13 cellular contexts compared by ENCODE assay signal in the genomic region with DNA sequence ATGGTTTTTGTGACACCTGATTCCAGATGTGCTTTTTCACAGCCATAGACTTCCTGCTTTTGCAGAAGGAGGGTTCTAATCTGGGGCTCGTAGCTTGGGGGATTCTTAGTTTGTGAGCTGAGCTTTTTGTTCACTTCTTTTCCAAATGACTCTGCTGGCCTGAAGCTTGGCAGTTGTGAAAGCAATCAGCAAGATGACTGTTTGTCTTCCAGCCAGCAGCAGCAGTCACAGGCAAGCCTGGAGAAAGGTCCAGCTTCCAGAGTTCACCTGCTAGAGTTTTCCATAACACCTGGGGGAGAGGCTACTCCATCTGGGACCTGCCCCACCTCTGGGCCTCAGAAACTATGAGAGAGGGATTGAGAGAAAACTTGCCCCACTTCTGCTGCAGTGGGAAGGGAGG. TPM values are rescaled to one million over a fixed set of nuclear protein-coding genes. Genes with fewer than 3 reads are reported as not detected.
A peak's percentile ranks its signal among the peaks of the same experiment; 100 is the strongest.
DNase-seq lines count a peak whose midpoint lies in the region; ATAC-seq, FAIRE-seq and TF ChIP-seq lines count a peak whose summit lies in the region.
"Had no signal": no experiment of that assay in that cellular context is flagged by ENCODE, and none has a peak within 500 bp of the region (broad histone marks: within the 10 kb centered on the region; RNA-seq: fewer than 3 reads in every experiment).

No MANE protein-coding gene starts in this region.

- H3K27ac ChIP-seq in HepG2 (ENCODE audit: extremely low read length, insufficient read depth, low read length) (peak overlapping the region; percentile 36), subcutaneous abdominal adipose tissue (ENCODE audit: low read depth, low read length) (peak overlapping the region; percentile 62)
- H3K27ac ChIP-seq: colonic mucosa had no signal

- TF ChIP-seq CTCF in HepG2 (CRISPR knock-in tag; IDR thresholded peaks at IDR 0.05) = no peak

- POLR2A ChIA-PET in activated CD4-positive, alpha-beta T cell treated with anti-CD3 and anti-CD28 coated beads for 36 hours (lab: Charles Lee) = interaction anchor here (0.6 kb wide), 1 partner anchor 132 kb away, joined by 6 read pairs; a partner anchor contains a TSS
- POLR2A ChIA-PET in HepG2 (lab: Yijun Ruan, JAX) = interaction anchor here (0.5 kb wide), 1 partner anchor 70 kb away, joined by 3 read pairs; no protein-coding TSS in a partner anchor

- H3K27me3 Mint-ChIP-seq in activated CD4-positive, alpha-beta T cell treated with anti-CD3 and anti-CD28 coated beads for 36 hours = no peaks in the 10 kb centered on the region
- H3K27me3 Mint-ChIP-seq: stimulated activated naive CD8-positive, alpha-beta T cell treated with anti-CD3 and anti-CD28 coated beads, Interleukin-15, Interleukin-2, amounts not matched to agents 100 ng/mL and 50 ng/mL, for 24 hours had no signal

- H4K20me1 ChIP-seq in HepG2 (ENCODE audit: insufficient read depth, low read length) = peaks cover 19% of the 10 kb centered on the region; the same call in 1 of the 2 replicates

- peaks cover 68% of the 10 kb centered on the region for H3K79me2 ChIP-seq in HepG2 (ENCODE audit: insufficient read depth, low read length)

- intact Hi-C loops in activated CD4-positive, alpha-beta T cell treated with anti-CD3 and anti-CD28 coated beads for 36 hours (cut with DNase I, micrococcal nuclease) = no loop called here
- intact Hi-C loops in HepG2 (cut with micrococcal nuclease; ENCODE audit: unreplicated experiment) = no loop called here

- ATAC-seq in activated CD4-positive, alpha-beta T cell treated with anti-CD3 and anti-CD28 coated beads for 36 hours = no peak
- no peak for ATAC-seq in HepG2
- no peak for ATAC-seq in HG03039 (IDR thresholded peaks at IDR 0.05; ENCODE audit: unreplicated experiment)

- no peak overlapping the region for H2AFZ ChIP-seq in HepG2 (ENCODE audit: low read length)

- H3K36me3 Mint-ChIP-seq in activated CD4-positive, alpha-beta T cell treated with anti-CD3 and anti-CD28 coated beads for 36 hours (ENCODE audit: low read depth) = peaks cover 22% of the 10 kb centered on the region

- no peak overlapping the region for H3K4me3 Mint-ChIP-seq in activated CD4-positive, alpha-beta T cell treated with anti-CD3 and anti-CD28 coated beads for 36 hours
- H3K4me3 Mint-ChIP-seq: stimulated activated naive CD8-positive, alpha-beta T cell treated with anti-CD3 and anti-CD28 coated beads, Interleukin-15, Interleukin-2, amounts not matched to agents 100 ng/mL and 50 ng/mL, for 24 hours had no signal

- H3K9ac ChIP-seq in adipocyte (ENCODE audit: low read length) = peak overlapping the region; percentile 68
- H3K9ac ChIP-seq in HepG2 (ENCODE audit: insufficient read depth, low read depth, low read length) = no peak overlapping the region
- H3K9ac ChIP-seq in subcutaneous abdominal adipose tissue (ENCODE audit: low read length in 5 of 5) = peak overlapping the region in 1 of 5 donors; percentile 59

- no peak for FAIRE-seq in HepG2 (lab: Jason Lieb, UNC)
- FAIRE-seq: A204.1 had no signal

- 73% methylated on average over 1 of the region's 1 CpG for WGBS in HepG2 (ENCODE audit: low lambda C conversion rate)

- H3K4me1 ChIP-seq in adipocyte (ENCODE audit: control insufficient read depth, insufficient read depth, low read length) = peaks cover 50% of the 10 kb centered on the region
- peaks cover 73% of the 10 kb centered on the region for H3K4me1 ChIP-seq in HepG2 (ENCODE audit: insufficient read depth, low read length)
- peaks cover 9 to 78% (median 69%) of the 10 kb centered on the region in 5 donors for H3K4me1 ChIP-seq in subcutaneous abdominal adipose tissue (ENCODE audit: control insufficient read depth in 5 of 5, insufficient read depth in 5 of 5, low read length in 5 of 5)

- H3K4me2 ChIP-seq in HepG2 (ENCODE audit: low read depth, low read length) = no peak overlapping the region

- no peak for DNase-seq in activated CD4-positive, alpha-beta T cell treated with anti-CD3 and anti-CD28 coated beads for 36 hours
- no peak for DNase-seq in activated CD4-positive, alpha-beta T cell treated with anti-CD3 and anti-CD28 coated beads, Interleukin-2, amount 50 U/mL, for 1 hour
- DNase-seq in adipocyte (ENCODE audit: low read depth) = no peak
- no peak for DNase-seq in HepG2 (ENCODE audit: low spot score)
- DNase-seq in DMS153 treated with DMSO at 0.1 percent for 48 hours (lab: John Stamatoyannopoulos, UW; ENCODE audit: unreplicated experiment) = no peak
- DNase-seq in mesenteric fat pad (ENCODE audit: low spot score) = no peak
- DNase-seq: activated CD4-positive, alpha-beta T cell treated with anti-CD3 and anti-CD28 coated beads for 48 hours; colonic mucosa; MM.1S had no signal

- in situ Hi-C loops in HepG2 (cut with HindIII; ENCODE audit: extremely low pct_ligation_motif_present, low pct_unique_long_range_greater_than_20kb) = no loop called here

- CTCF ChIA-PET in activated CD4-positive, alpha-beta T cell treated with anti-CD3 and anti-CD28 coated beads for 36 hours (lab: Charles Lee) = interaction anchor here (0.6 to 1.6 kb wide), 11 partner anchors 10 to 154 kb away, joined by 3 to 6 read pairs (median 4); no protein-coding TSS in a partner anchor
- CTCF ChIA-PET in HepG2 (lab: Yijun Ruan, JAX; ENCODE audit: low intra/inter-chr PET ratio, low total read pairs) = no interaction called here

- H3K27me3 ChIP-seq in adipocyte (replicated peaks; ENCODE audit: control insufficient read depth, insufficient read depth, low read length) (no peaks in the 10 kb centered on the region), HepG2 (ENCODE audit: control insufficient read depth in 1 of 2, insufficient read depth in 2 of 2, low read length in 2 of 2) (no peaks in the 10 kb centered on the region; a peak in 1 of 5 replicates), subcutaneous abdominal adipose tissue (ENCODE audit: control insufficient read depth in 5 of 5, insufficient read depth in 4 of 5, low read length in 5 of 5) (no peaks in the 10 kb centered on the region)
- H3K27me3 ChIP-seq: colonic mucosa had no signal

- H3K9me3 Mint-ChIP-seq in activated CD4-positive, alpha-beta T cell treated with anti-CD3 and anti-CD28 coated beads for 36 hours (ENCODE audit: low read depth) = no peaks in the 10 kb centered on the region
- H3K9me3 Mint-ChIP-seq: stimulated activated naive CD8-positive, alpha-beta T cell treated with anti-CD3 and anti-CD28 coated beads, Interleukin-15, Interleukin-2, amounts not matched to agents 100 ng/mL and 50 ng/mL, for 24 hours had no signal

- TF ChIP-seq EP300 in HepG2 (IDR thresholded peaks at IDR 0.05; ENCODE audit: low read depth in 2 of 2, low read length in 2 of 2) = no peak
- no peak for TF ChIP-seq EP300 in HepG2 (CRISPR knock-in tag; IDR thresholded peaks at IDR 0.05; ENCODE audit: borderline replicate concordance)

- H3K36me3 ChIP-seq in adipocyte (ENCODE audit: control insufficient read depth, insufficient read depth, low read length, severe bottlenecking) = peaks cover 4% of the 10 kb centered on the region
- H3K36me3 ChIP-seq in HepG2 (replicated peaks in 1 of 2; ENCODE audit: control insufficient read depth in 1 of 2, insufficient read depth in 2 of 2, low read length in 2 of 2) = peaks cover 0 to 19% of the 10 kb centered on the region in 2 experiments; a peak in 2 of 5 replicates
- peaks cover 0 to 10% (median 5%) of the 10 kb centered on the region in 5 donors for H3K36me3 ChIP-seq in subcutaneous abdominal adipose tissue (ENCODE audit: control insufficient read depth in 5 of 5, insufficient read depth in 5 of 5, low read length in 5 of 5)
- H3K36me3 ChIP-seq: colonic mucosa had no signal

- H3K4me3 ChIP-seq in adipocyte (ENCODE audit: low read length) (no peak overlapping the region), HepG2 (replicated peaks in 1 of 3; ENCODE audit: insufficient read depth in 1 of 3, low read depth in 2 of 3, low read length in 3 of 3) (no peak overlapping the region), subcutaneous abdominal adipose tissue (ENCODE audit: low read depth in 1 of 5, low read length in 5 of 5) (no peak overlapping the region)
- H3K4me3 ChIP-seq: colonic mucosa had no signal

- no peak for TF ChIP-seq POLR2A in HepG2 (IDR thresholded peaks at IDR 0.05; ENCODE audit: insufficient read depth in 1 of 2, low read depth in 2 of 2, low read length in 2 of 2)

- peak overlapping the region; percentile 44 for H3K27ac Mint-ChIP-seq in activated CD4-positive, alpha-beta T cell treated with anti-CD3 and anti-CD28 coated beads for 36 hours

- TF ChIP-seq RAD21 in HepG2 (CRISPR knock-in tag; IDR thresholded peaks at IDR 0.05) = no peak

- H3K9me3 ChIP-seq in adipocyte (ENCODE audit: control insufficient read depth, low read length) (no peaks in the 10 kb centered on the region), HepG2 (ENCODE audit: low read length) (no peaks in the 10 kb centered on the region), subcutaneous abdominal adipose tissue (ENCODE audit: control insufficient read depth in 5 of 5, low read length in 5 of 5) (no peaks in the 10 kb centered on the region)
- H3K9me3 ChIP-seq: colonic mucosa had no signal

- peaks cover 66% of the 10 kb centered on the region for H3K4me1 Mint-ChIP-seq in activated CD4-positive, alpha-beta T cell treated with anti-CD3 and anti-CD28 coated beads for 36 hours

- BruUV-seq in HepG2 (replicated peaks; lab: Mats Ljungman, UMichigan) = TSS peak; percentile 27

RNA-seq across cellular contexts. Expression of a gene that starts 4.1 kb away (rescaled TPM):
- total RNA-seq in activated CD4-positive, alpha-beta T cell treated with anti-CD3 and anti-CD28 coated beads for 36 hours = 10 to 100 TPM; 24.3 to 24.9 TPM
- total RNA-seq in HepG2 (2016; rRNA removed; fragmentation: Illumina TruSeq; extraction: Trizol) = 13.9 and 17.4 TPM in 2 replicates
- total RNA-seq in HepG2 (2016; cell fraction: cytosol; rRNA removed; fragmentation: Illumina TruSeq; extraction: Trizol; ENCODE audit: low read depth) = 2.8 and 3.2 TPM in 2 replicates
- total RNA-seq in HepG2 (2016; cell fraction: insoluble cytoplasmic fraction; rRNA removed; fragmentation: Illumina TruSeq; extraction: Trizol) = 13.6 and 14.5 TPM in 2 replicates
- 10.2 and 10.4 TPM in 2 replicates for total RNA-seq in HepG2 (2016; cell fraction: membrane; rRNA removed; fragmentation: Illumina TruSeq; extraction: Trizol)
- total RNA-seq in HepG2 (2016; cell fraction: nucleus; rRNA removed; fragmentation: Illumina TruSeq; extraction: Trizol) = 13.5 and 15.1 TPM in 2 replicates
- polyA plus RNA-seq in HepG2 (2011; rRNA removed) = 13.5 and 14.6 TPM in 2 replicates
- 9.1 and 10.3 TPM in 2 replicates for polyA plus RNA-seq in HepG2 (2011; cell fraction: cytosol; rRNA removed)
- polyA plus RNA-seq in HepG2 (2011; cell fraction: nucleus; rRNA removed) = 16.5 and 18.4 TPM in 2 replicates
- polyA plus RNA-seq in HepG2 (2012) = 11.6 and 13.0 TPM in 2 replicates
- 1.5 and 1.6 TPM in 2 replicates for polyA plus RNA-seq in HepG2 (2016; cell fraction: cytosol; fragmentation: Illumina TruSeq; extraction: Trizol; ENCODE audit: low read depth)
- 13.0 and 19.7 TPM in 2 replicates for polyA plus RNA-seq in HepG2 (2016; cell fraction: insoluble cytoplasmic fraction; fragmentation: Illumina TruSeq; extraction: Trizol; ENCODE audit: low read depth)
- polyA plus RNA-seq in HepG2 (2016; cell fraction: membrane; fragmentation: Illumina TruSeq; extraction: Trizol; ENCODE audit: low read depth) = 6.2 and 6.3 TPM in 2 replicates
- 21.4 and 25.0 TPM in 2 replicates for polyA plus RNA-seq in HepG2 (2016; cell fraction: nucleus; fragmentation: Illumina TruSeq; extraction: Trizol; ENCODE audit: insufficient read depth, low read depth)
- polyA minus RNA-seq in HepG2 (2011; rRNA and poly(A)+ RNA removed; ENCODE audit: low replicate concordance) = 21.4 and 36.1 TPM in 2 replicates
- polyA minus RNA-seq in HepG2 (2011; cell fraction: cytosol; rRNA and poly(A)+ RNA removed) = 15.8 and 17.9 TPM in 2 replicates
- polyA minus RNA-seq in HepG2 (2011; cell fraction: nucleus; rRNA and poly(A)+ RNA removed) = 10.9 and 17.4 TPM in 2 replicates
- total RNA-seq in mesenteric fat pad = 32.2 TPM

RNA-seq across cellular contexts. Expression of a gene that starts 29.8 kb away (rescaled TPM):
- 10 to 100 TPM; 25.7 to 26.2 TPM for total RNA-seq in activated CD4-positive, alpha-beta T cell treated with anti-CD3 and anti-CD28 coated beads for 36 hours
- 23.6 and 29.9 TPM in 2 replicates for total RNA-seq in HepG2 (2016; rRNA removed; fragmentation: Illumina TruSeq; extraction: Trizol)
- 44.1 and 45.2 TPM in 2 replicates for total RNA-seq in HepG2 (2016; cell fraction: cytosol; rRNA removed; fragmentation: Illumina TruSeq; extraction: Trizol; ENCODE audit: low read depth)
- total RNA-seq in HepG2 (2016; cell fraction: insoluble cytoplasmic fraction; rRNA removed; fragmentation: Illumina TruSeq; extraction: Trizol) = 19.6 and 30.8 TPM in 2 replicates
- total RNA-seq in HepG2 (2016; cell fraction: membrane; rRNA removed; fragmentation: Illumina TruSeq; extraction: Trizol) = 65.9 and 67.9 TPM in 2 replicates
- total RNA-seq in HepG2 (2016; cell fraction: nucleus; rRNA removed; fragmentation: Illumina TruSeq; extraction: Trizol) = 18.3 and 21.0 TPM in 2 replicates
- polyA plus RNA-seq in HepG2 (2011; rRNA removed) = 21.4 and 24.8 TPM in 2 replicates
- polyA plus RNA-seq in HepG2 (2011; cell fraction: cytosol; rRNA removed) = 20.8 and 31.5 TPM in 2 replicates
- 29.5 and 33.6 TPM in 2 replicates for polyA plus RNA-seq in HepG2 (2011; cell fraction: nucleus; rRNA removed)
- polyA plus RNA-seq in HepG2 (2012) = 17.1 and 21.7 TPM in 2 replicates
- 69.3 and 70.4 TPM in 2 replicates for polyA plus RNA-seq in HepG2 (2016; cell fraction: cytosol; fragmentation: Illumina TruSeq; extraction: Trizol; ENCODE audit: low read depth)
- 36.8 and 41.3 TPM in 2 replicates for polyA plus RNA-seq in HepG2 (2016; cell fraction: insoluble cytoplasmic fraction; fragmentation: Illumina TruSeq; extraction: Trizol; ENCODE audit: low read depth)
- polyA plus RNA-seq in HepG2 (2016; cell fraction: membrane; fragmentation: Illumina TruSeq; extraction: Trizol; ENCODE audit: low read depth) = 88.9 and 91.0 TPM in 2 replicates
- polyA plus RNA-seq in HepG2 (2016; cell fraction: nucleus; fragmentation: Illumina TruSeq; extraction: Trizol; ENCODE audit: insufficient read depth, low read depth) = 55.9 and 57.5 TPM in 2 replicates
- polyA minus RNA-seq in HepG2 (2011; rRNA and poly(A)+ RNA removed; ENCODE audit: low replicate concordance) = 17.5 and 25.8 TPM in 2 replicates
- 9.3 and 10.1 TPM in 2 replicates for polyA minus RNA-seq in HepG2 (2011; cell fraction: cytosol; rRNA and poly(A)+ RNA removed)
- 13.3 and 14.8 TPM in 2 replicates for polyA minus RNA-seq in HepG2 (2011; cell fraction: nucleus; rRNA and poly(A)+ RNA removed)
- total RNA-seq in mesenteric fat pad = 16.2 TPM
